1 cellular context compared by ENCODE assay signal in the genomic region with DNA sequence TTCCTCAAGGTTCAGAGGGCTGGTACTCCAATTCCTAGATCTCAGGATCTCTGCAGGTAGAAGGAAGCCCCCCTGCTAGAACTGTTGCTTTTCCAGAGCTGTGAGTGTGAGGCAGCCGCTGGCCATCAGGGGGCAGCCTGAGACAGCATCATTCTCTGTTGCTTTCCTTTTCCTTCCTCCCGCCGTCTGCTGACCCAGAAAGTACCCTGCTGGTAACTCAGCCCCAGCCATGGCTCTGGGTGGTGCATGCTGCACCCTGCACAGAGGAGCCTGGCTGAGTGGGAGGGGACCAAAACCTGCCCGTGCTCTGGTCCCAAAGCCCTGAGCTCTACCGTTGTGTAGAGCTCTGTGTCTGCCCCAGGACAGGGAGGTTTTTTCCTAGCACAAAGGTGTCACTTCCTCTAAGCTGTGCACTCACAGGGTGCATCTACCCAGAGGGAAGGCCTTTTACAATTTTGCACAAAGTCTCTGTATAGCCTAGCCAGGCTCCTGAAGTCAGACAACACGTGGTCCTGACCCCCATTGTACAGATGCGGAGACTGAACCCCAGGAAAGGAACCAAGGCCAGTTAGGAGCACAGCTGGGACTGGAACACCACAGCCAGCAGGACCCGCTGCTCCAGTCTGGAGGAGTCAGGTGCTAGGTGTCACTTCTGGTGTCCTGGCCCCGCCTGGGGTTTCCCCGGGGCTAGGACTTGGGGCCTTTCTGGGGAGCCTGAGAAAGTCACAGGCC.
TF ChIP-seq lines count a peak whose summit lies in the region.

No MANE protein-coding gene starts in this region.

TF ChIP-seq in K562, 482 proteins besides CTCF, POLR2A, EP300 and RAD21 (continues in another document):
- TF ChIP-seq SIX5 (IDR thresholded peaks at IDR 0.05; ENCODE audit: borderline replicate concordance in 1 of 2, insufficient read depth in 1 of 2, low read depth in 1 of 2, low read length in 2 of 2) = no peak
- TF ChIP-seq KAT8 (IDR thresholded peaks at IDR 0.05; ENCODE audit: low read depth) = no peak
- TF ChIP-seq PHB (CRISPR knock-in tag; IDR thresholded peaks at IDR 0.05) = no peak
- TF ChIP-seq, protein P1, sequence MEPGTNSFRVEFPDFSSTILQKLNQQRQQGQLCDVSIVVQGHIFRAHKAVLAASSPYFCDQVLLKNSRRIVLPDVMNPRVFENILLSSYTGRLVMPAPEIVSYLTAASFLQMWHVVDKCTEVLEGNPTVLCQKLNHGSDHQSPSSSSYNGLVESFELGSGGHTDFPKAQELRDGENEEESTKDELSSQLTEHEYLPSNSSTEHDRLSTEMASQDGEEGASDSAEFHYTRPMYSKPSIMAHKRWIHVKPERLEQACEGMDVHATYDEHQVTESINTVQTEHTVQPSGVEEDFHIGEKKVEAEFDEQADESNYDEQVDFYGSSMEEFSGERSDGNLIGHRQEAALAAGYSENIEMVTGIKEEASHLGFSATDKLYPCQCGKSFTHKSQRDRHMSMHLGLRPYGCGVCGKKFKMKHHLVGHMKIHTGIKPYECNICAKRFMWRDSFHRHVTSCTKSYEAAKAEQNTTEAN (CRISPR knock-in tag; IDR thresholded peaks at IDR 0.05) = no peak
- TF ChIP-seq MYBL2 (IDR thresholded peaks at IDR 0.05; ENCODE audit: low read depth) = no peak
- no peak for TF ChIP-seq MYBL2 (CRISPR knock-in tag; IDR thresholded peaks at IDR 0.05; ENCODE audit: borderline replicate concordance)
- no peak for TF ChIP-seq ZFPM2 (CRISPR knock-in tag; IDR thresholded peaks at IDR 0.05)
- TF ChIP-seq, protein P2, sequence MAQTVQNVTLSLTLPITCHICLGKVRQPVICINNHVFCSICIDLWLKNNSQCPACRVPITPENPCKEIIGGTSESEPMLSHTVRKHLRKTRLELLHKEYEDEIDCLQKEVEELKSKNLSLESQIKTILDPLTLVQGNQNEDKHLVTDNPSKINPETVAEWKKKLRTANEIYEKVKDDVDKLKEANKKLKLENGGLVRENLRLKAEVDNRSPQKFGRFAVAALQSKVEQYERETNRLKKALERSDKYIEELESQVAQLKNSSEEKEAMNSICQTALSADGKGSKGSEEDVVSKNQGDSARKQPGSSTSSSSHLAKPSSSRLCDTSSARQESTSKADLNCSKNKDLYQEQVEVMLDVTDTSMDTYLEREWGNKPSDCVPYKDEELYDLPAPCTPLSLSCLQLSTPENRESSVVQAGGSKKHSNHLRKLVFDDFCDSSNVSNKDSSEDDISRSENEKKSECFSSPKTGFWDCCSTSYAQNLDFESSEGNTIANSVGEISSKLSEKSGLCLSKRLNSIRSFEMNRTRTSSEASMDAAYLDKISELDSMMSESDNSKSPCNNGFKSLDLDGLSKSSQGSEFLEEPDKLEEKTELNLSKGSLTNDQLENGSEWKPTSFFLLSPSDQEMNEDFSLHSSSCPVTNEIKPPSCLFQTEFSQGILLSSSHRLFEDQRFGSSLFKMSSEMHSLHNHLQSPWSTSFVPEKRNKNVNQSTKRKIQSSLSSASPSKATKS (CRISPR knock-in tag; IDR thresholded peaks at IDR 0.05) = no peak
- peak; percentile 98 for TF ChIP-seq STAG1 (CRISPR knock-in tag; IDR thresholded peaks at IDR 0.05; ENCODE audit: borderline replicate concordance)
- no peak for TF ChIP-seq BACH1 (tag; IDR thresholded peaks at IDR 0.05)
- TF ChIP-seq, protein P3, sequence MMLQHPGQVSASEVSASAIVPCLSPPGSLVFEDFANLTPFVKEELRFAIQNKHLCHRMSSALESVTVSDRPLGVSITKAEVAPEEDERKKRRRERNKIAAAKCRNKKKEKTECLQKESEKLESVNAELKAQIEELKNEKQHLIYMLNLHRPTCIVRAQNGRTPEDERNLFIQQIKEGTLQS (IDR thresholded peaks at IDR 0.05) = no peak
- TF ChIP-seq, protein P3 (CRISPR knock-in tag; conservative IDR thresholded peaks at IDR 0.05) = 0 out of 2 replicates have a peak, but pooled peaks have one; percentile 37
- no peak for TF ChIP-seq ASH1L (IDR thresholded peaks at IDR 0.05; ENCODE audit: borderline replicate concordance, low read depth, partially characterized antibody)
- TF ChIP-seq TAF9B (IDR thresholded peaks at IDR 0.05; ENCODE audit: partially characterized antibody) = no peak
- no peak for TF ChIP-seq MAFF (IDR thresholded peaks at IDR 0.05; ENCODE audit: low read length)
- no peak for TF ChIP-seq HIVEP1 (CRISPR knock-in tag; IDR thresholded peaks at IDR 0.05)
- TF ChIP-seq ZNF830 (CRISPR knock-in tag; IDR thresholded peaks at IDR 0.05) = no peak
- no peak for TF ChIP-seq ZNF695 (CRISPR knock-in tag; IDR thresholded peaks at IDR 0.05)
- TF ChIP-seq, protein P4, sequence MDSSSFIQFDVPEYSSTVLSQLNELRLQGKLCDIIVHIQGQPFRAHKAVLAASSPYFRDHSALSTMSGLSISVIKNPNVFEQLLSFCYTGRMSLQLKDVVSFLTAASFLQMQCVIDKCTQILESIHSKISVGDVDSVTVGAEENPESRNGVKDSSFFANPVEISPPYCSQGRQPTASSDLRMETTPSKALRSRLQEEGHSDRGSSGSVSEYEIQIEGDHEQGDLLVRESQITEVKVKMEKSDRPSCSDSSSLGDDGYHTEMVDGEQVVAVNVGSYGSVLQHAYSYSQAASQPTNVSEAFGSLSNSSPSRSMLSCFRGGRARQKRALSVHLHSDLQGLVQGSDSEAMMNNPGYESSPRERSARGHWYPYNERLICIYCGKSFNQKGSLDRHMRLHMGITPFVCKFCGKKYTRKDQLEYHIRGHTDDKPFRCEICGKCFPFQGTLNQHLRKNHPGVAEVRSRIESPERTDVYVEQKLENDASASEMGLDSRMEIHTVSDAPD (CRISPR knock-in tag; IDR thresholded peaks at IDR 0.05) = no peak
- TF ChIP-seq, protein P5, sequence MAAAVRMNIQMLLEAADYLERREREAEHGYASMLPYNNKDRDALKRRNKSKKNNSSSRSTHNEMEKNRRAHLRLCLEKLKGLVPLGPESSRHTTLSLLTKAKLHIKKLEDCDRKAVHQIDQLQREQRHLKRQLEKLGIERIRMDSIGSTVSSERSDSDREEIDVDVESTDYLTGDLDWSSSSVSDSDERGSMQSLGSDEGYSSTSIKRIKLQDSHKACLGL (CRISPR knock-in tag; IDR thresholded peaks at IDR 0.05; ENCODE audit: borderline replicate concordance, poor library complexity, severe bottlenecking) = no peak
- TF ChIP-seq, protein P6, sequence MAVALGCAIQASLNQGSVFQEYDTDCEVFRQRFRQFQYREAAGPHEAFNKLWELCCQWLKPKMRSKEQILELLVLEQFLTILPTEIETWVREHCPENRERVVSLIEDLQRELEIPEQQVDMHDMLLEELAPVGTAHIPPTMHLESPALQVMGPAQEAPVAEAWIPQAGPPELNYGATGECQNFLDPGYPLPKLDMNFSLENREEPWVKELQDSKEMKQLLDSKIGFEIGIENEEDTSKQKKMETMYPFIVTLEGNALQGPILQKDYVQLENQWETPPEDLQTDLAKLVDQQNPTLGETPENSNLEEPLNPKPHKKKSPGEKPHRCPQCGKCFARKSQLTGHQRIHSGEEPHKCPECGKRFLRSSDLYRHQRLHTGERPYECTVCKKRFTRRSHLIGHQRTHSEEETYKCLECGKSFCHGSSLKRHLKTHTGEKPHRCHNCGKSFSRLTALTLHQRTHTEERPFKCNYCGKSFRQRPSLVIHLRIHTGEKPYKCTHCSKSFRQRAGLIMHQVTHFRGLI (CRISPR knock-in tag; IDR thresholded peaks at IDR 0.05) = no peak
- TF ChIP-seq MYNN (IDR thresholded peaks at IDR 0.05) = 0 out of 2 replicates have a peak, but pooled peaks have one; percentile 35
- TF ChIP-seq MYNN (CRISPR knock-in tag; IDR thresholded peaks at IDR 0.05) = no peak
- no peak for TF ChIP-seq HDAC8 (tag; IDR thresholded peaks at IDR 0.05)
- TF ChIP-seq, protein P7, sequence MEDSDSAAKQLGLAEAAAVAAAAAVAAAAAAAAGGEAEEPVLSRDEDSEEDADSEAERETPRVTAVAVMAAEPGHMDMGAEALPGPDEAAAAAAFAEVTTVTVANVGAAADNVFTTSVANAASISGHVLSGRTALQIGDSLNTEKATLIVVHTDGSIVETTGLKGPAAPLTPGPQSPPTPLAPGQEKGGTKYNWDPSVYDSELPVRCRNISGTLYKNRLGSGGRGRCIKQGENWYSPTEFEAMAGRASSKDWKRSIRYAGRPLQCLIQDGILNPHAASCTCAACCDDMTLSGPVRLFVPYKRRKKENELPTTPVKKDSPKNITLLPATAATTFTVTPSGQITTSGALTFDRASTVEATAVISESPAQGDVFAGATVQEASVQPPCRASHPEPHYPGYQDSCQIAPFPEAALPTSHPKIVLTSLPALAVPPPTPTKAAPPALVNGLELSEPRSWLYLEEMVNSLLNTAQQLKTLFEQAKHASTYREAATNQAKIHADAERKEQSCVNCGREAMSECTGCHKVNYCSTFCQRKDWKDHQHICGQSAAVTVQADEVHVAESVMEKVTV (CRISPR knock-in tag; IDR thresholded peaks at IDR 0.05) = peak; percentile 93
- no peak for TF ChIP-seq ZSCAN32 (CRISPR knock-in tag; IDR thresholded peaks at IDR 0.05)
- no peak for TF ChIP-seq ZNF197 (CRISPR knock-in tag; IDR thresholded peaks at IDR 0.05; ENCODE audit: low read depth)
- TF ChIP-seq ZFP36 (IDR thresholded peaks at IDR 0.05; ENCODE audit: low read depth, low read length, partially characterized antibody) = peak; percentile 10
- TF ChIP-seq RNF2 (IDR thresholded peaks at IDR 0.05) = no peak
- TF ChIP-seq, protein P8, sequence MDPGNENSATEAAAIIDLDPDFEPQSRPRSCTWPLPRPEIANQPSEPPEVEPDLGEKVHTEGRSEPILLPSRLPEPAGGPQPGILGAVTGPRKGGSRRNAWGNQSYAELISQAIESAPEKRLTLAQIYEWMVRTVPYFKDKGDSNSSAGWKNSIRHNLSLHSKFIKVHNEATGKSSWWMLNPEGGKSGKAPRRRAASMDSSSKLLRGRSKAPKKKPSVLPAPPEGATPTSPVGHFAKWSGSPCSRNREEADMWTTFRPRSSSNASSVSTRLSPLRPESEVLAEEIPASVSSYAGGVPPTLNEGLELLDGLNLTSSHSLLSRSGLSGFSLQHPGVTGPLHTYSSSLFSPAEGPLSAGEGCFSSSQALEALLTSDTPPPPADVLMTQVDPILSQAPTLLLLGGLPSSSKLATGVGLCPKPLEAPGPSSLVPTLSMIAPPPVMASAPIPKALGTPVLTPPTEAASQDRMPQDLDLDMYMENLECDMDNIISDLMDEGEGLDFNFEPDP (CRISPR knock-in tag; IDR thresholded peaks at IDR 0.05) = no peak
- TF ChIP-seq, protein P9, sequence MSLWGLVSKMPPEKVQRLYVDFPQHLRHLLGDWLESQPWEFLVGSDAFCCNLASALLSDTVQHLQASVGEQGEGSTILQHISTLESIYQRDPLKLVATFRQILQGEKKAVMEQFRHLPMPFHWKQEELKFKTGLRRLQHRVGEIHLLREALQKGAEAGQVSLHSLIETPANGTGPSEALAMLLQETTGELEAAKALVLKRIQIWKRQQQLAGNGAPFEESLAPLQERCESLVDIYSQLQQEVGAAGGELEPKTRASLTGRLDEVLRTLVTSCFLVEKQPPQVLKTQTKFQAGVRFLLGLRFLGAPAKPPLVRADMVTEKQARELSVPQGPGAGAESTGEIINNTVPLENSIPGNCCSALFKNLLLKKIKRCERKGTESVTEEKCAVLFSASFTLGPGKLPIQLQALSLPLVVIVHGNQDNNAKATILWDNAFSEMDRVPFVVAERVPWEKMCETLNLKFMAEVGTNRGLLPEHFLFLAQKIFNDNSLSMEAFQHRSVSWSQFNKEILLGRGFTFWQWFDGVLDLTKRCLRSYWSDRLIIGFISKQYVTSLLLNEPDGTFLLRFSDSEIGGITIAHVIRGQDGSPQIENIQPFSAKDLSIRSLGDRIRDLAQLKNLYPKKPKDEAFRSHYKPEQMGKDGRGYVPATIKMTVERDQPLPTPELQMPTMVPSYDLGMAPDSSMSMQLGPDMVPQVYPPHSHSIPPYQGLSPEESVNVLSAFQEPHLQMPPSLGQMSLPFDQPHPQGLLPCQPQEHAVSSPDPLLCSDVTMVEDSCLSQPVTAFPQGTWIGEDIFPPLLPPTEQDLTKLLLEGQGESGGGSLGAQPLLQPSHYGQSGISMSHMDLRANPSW (CRISPR knock-in tag; IDR thresholded peaks at IDR 0.05) = 0 out of 2 replicates have a peak, but pooled peaks have one; percentile 58
- no peak for TF ChIP-seq TBP (optimal IDR thresholded peaks at IDR 0.05; ENCODE audit: low read depth, low read length)
- TF ChIP-seq ZNF384 (IDR thresholded peaks at IDR 0.05; ENCODE audit: low read depth, low read length) = peak; percentile 78
- peak; percentile 24; the same call in 1 of the 2 replicates for TF ChIP-seq GABPB1 (CRISPR knock-in tag; IDR thresholded peaks at IDR 0.05)
- TF ChIP-seq CREB1 (IDR thresholded peaks at IDR 0.05) = no peak
- TF ChIP-seq CREB1 (CRISPR knock-in tag; IDR thresholded peaks at IDR 0.05) = no peak
- TF ChIP-seq SRF (CRISPR knock-in tag; IDR thresholded peaks at IDR 0.05) = peak in 1 of 2 experiments; percentile 81; a peak in 1 of 4 replicates
- TF ChIP-seq ZFX (CRISPR knock-in tag; IDR thresholded peaks at IDR 0.05) = no peak
- TF ChIP-seq ZNF124 (CRISPR knock-in tag; IDR thresholded peaks at IDR 0.05) = no peak
- TF ChIP-seq SUPT5H (IDR thresholded peaks at IDR 0.05) = no peak
- TF ChIP-seq, protein P10, sequence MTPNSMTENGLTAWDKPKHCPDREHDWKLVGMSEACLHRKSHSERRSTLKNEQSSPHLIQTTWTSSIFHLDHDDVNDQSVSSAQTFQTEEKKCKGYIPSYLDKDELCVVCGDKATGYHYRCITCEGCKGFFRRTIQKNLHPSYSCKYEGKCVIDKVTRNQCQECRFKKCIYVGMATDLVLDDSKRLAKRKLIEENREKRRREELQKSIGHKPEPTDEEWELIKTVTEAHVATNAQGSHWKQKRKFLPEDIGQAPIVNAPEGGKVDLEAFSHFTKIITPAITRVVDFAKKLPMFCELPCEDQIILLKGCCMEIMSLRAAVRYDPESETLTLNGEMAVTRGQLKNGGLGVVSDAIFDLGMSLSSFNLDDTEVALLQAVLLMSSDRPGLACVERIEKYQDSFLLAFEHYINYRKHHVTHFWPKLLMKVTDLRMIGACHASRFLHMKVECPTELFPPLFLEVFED (CRISPR knock-in tag; conservative IDR thresholded peaks at IDR 0.05) = no peak
- TF ChIP-seq LCOR (CRISPR knock-in tag; IDR thresholded peaks at IDR 0.05) = peak; percentile 65
- no peak for TF ChIP-seq NFATC3 (IDR thresholded peaks at IDR 0.05)
- TF ChIP-seq, protein P11, sequence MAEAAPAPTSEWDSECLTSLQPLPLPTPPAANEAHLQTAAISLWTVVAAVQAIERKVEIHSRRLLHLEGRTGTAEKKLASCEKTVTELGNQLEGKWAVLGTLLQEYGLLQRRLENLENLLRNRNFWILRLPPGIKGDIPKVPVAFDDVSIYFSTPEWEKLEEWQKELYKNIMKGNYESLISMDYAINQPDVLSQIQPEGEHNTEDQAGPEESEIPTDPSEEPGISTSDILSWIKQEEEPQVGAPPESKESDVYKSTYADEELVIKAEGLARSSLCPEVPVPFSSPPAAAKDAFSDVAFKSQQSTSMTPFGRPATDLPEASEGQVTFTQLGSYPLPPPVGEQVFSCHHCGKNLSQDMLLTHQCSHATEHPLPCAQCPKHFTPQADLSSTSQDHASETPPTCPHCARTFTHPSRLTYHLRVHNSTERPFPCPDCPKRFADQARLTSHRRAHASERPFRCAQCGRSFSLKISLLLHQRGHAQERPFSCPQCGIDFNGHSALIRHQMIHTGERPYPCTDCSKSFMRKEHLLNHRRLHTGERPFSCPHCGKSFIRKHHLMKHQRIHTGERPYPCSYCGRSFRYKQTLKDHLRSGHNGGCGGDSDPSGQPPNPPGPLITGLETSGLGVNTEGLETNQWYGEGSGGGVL (CRISPR knock-in tag; IDR thresholded peaks at IDR 0.05) = no peak
- no peak for TF ChIP-seq ZZZ3 (IDR thresholded peaks at IDR 0.05)
- TF ChIP-seq, protein P12, sequence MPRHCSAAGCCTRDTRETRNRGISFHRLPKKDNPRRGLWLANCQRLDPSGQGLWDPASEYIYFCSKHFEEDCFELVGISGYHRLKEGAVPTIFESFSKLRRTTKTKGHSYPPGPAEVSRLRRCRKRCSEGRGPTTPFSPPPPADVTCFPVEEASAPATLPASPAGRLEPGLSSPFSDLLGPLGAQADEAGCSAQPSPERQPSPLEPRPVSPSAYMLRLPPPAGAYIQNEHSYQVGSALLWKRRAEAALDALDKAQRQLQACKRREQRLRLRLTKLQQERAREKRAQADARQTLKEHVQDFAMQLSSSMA (CRISPR knock-in tag; IDR thresholded peaks at IDR 0.05) = no peak
